Comparison of ENCODE assay signal across 10 cellular contexts in the genomic region with DNA sequence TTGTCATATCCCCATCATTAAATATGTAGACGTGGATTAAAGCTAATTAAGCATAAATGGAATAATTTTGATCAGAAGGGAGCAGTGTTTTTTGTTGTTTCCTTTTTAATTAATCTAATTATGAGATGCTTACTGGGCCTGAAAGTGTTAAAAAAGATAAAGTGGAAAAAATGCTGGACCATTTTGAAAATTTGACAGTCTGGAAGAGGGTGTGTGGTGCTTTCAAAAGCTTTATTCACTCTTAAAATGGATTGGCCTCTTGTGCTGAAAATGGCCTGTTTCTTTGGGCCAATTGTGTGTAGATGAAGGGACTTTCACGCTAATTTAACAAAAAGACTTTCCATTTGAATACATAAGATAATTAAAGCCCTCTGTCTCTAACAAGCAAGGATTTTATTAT. TPM values are rescaled to one million over a fixed set of nuclear protein-coding genes. Genes with fewer than 3 reads are reported as not detected.
A peak's percentile ranks its signal among the peaks of the same experiment; 100 is the strongest.
DNase-seq lines count a peak whose midpoint lies in the region; ATAC-seq, FAIRE-seq and TF ChIP-seq lines count a peak whose summit lies in the region.
"Had no signal": no experiment of that assay in that cellular context is flagged by ENCODE, and none has a peak within 500 bp of the region (broad histone marks: within the 10 kb centered on the region; RNA-seq: fewer than 3 reads in every experiment).

No MANE protein-coding gene starts in this region.

- H3K27me3 Mint-ChIP-seq in activated naive CD4-positive, alpha-beta T cell treated with anti-CD3 and anti-CD28 coated beads, Interleukin-2, amount 50 U/mL, for 24 hours, result no peaks in the 10 kb centered on the region

- H3K9me1 ChIP-seq in K562 (ENCODE audit: control insufficient read depth, insufficient read depth, low read length), result no peaks in the 10 kb centered on the region

- POLR2A ChIA-PET in K562 (lab: Yijun Ruan, JAX), result interaction anchor here (0.6 to 4.5 kb wide), 6 partner anchors 10 to 139 kb away, joined by 3 to 58 read pairs (median 6); no protein-coding TSS in a partner anchor

- DNase-seq in activated naive CD4-positive, alpha-beta T cell (lab: John Stamatoyannopoulos, UW), result no peak
- DNase-seq in K562 (ENCODE audit: extremely low read depth in 1 of 4, low spot score in 3 of 4) (no peak), medulla oblongata (ENCODE audit: extremely low spot score) (peak; percentile 38), upper lobe of left lung (no peak), pancreas (no peak)
- DNase-seq: activated effector memory CD4-positive, alpha-beta T cell treated with Interleukin-2 at 50 U/mL for 16 hours; stimulated activated CD4-positive, alpha-beta T cell treated with anti-CD3 and anti-CD28 coated beads, Interleukin-4, amount 100 ng/mL, for 1 hour had no signal

- in situ Hi-C loops in K562 (cut with MboI), result no loop called here

- intact Hi-C loops in K562 (cut with micrococcal nuclease), result loop anchor here (5.0 kb wide), 3 partner anchors 122 to 168 kb away; a partner anchor contains a TSS
- intact Hi-C loops in pancreas (cut with DNase I), result no loop called here

- peaks cover 76% of the 10 kb centered on the region for H3K79me2 ChIP-seq in K562 (ENCODE audit: control insufficient read depth, insufficient read depth, low read length)

- no peak for TF ChIP-seq CTCF in K562 (IDR thresholded peaks at IDR 0.05 in 2 of 3, conservative IDR thresholded peaks at IDR 0.05 in 1 of 3; ENCODE audit: insufficient read depth in 2 of 3, low read depth in 1 of 3, low read length in 3 of 3)
- no peak for TF ChIP-seq CTCF in upper lobe of left lung (IDR thresholded peaks at IDR 0.05)
- TF ChIP-seq CTCF in pancreas (IDR thresholded peaks at IDR 0.05), result no peak

- 0 out of 2 replicates have a peak, but pooled peaks cover 13% of the 10 kb centered on the region for H4K20me1 ChIP-seq in K562 (replicated peaks; ENCODE audit: control insufficient read depth, insufficient read depth, low read length)

- WGBS in K562 (ENCODE audit: insufficient coverage, low coverage, missing lambda C conversion rate), result 9% methylated on average over 2 of the region's 2 CpGs
- 51 to 56% methylated on average over 2 of the region's 2 CpGs for WGBS in upper lobe of left lung, 2 donors
- 31 to 43% methylated on average over 2 of the region's 2 CpGs for WGBS in pancreas, 2 donors

- peaks cover 3% of the 10 kb centered on the region; the same call in 1 of the 3 replicates for H3K36me3 ChIP-seq in K562 (ENCODE audit: control insufficient read depth, insufficient read depth, low read length)
- H3K36me3 ChIP-seq in upper lobe of left lung, result no peaks in the 10 kb centered on the region
- no peaks in the 10 kb centered on the region for H3K36me3 ChIP-seq in pancreas

- H3K9ac ChIP-seq in K562 (ENCODE audit: insufficient read depth in 1 of 2, low read depth in 2 of 2, low read length in 2 of 2), result peak overlapping the region in 1 of 2 experiments; percentile 98; a peak in 2 of 4 replicates

- H3K4me1 Mint-ChIP-seq in activated naive CD4-positive, alpha-beta T cell treated with anti-CD3 and anti-CD28 coated beads, Interleukin-2, amount 50 U/mL, for 24 hours, result peaks cover 72% of the 10 kb centered on the region

- FAIRE-seq in K562 (lab: Jason Lieb, UNC) (peak; percentile 26), pancreas (lab: Jason Lieb, UNC) (no peak)

- peak overlapping the region; percentile 89 for H3K4me3 Mint-ChIP-seq in activated naive CD4-positive, alpha-beta T cell treated with anti-CD3 and anti-CD28 coated beads, Interleukin-2, amount 50 U/mL, for 24 hours

- no peak overlapping the region for H2AFZ ChIP-seq in K562 (ENCODE audit: low read depth, low read length)

- peak overlapping the region; percentile 68 for H3K4me3 ChIP-seq in K562
- peak overlapping the region in 2 of 4 donors; percentile 62 to 67 for H3K4me3 ChIP-seq in upper lobe of left lung
- H3K4me3 ChIP-seq in pancreas, result peak overlapping the region in 2 of 4 donors; percentile 56 to 68

- H3K36me3 Mint-ChIP-seq in activated naive CD4-positive, alpha-beta T cell treated with anti-CD3 and anti-CD28 coated beads, Interleukin-2, amount 50 U/mL, for 24 hours, result peaks cover 4% of the 10 kb centered on the region

- H3K27me3 ChIP-seq in K562 (ENCODE audit: control insufficient read depth in 2 of 2, insufficient read depth in 2 of 2, low read length in 2 of 2) (no peaks in the 10 kb centered on the region), upper lobe of left lung (no peaks in the 10 kb centered on the region), pancreas (no peaks in the 10 kb centered on the region)

- peak overlapping the region; percentile 93 for H3K27ac ChIP-seq in K562 (ENCODE audit: extremely low read depth, low read depth, low read length)
- H3K27ac ChIP-seq in upper lobe of left lung, result peak overlapping the region; percentile 27 to 89 (median 81)
- peak overlapping the region in 2 of 4 donors; percentile 84 to 86 for H3K27ac ChIP-seq in pancreas

- H3K4me2 ChIP-seq in K562 (ENCODE audit: insufficient read depth, low read length), result peak overlapping the region; percentile 87

- H3K27ac Mint-ChIP-seq in activated naive CD4-positive, alpha-beta T cell treated with anti-CD3 and anti-CD28 coated beads, Interleukin-2, amount 50 U/mL, for 24 hours, result peak overlapping the region; percentile 93

- ATAC-seq in K562 (no peak), upper lobe of left lung (ENCODE audit: low FRiP score in 2 of 2) (no peak), GM19035 (IDR thresholded peaks at IDR 0.05; ENCODE audit: unreplicated experiment) (no peak), pancreas (no peak), GM19463 (IDR thresholded peaks at IDR 0.05; ENCODE audit: unreplicated experiment) (no peak)

- peaks cover 3% of the 10 kb centered on the region for H3K9me3 Mint-ChIP-seq in activated naive CD4-positive, alpha-beta T cell treated with anti-CD3 and anti-CD28 coated beads, Interleukin-2, amount 50 U/mL, for 24 hours

- H3K4me1 ChIP-seq in K562 (replicated peaks in 1 of 2; ENCODE audit: control insufficient read depth in 2 of 2, insufficient read depth in 2 of 2, low read length in 2 of 2), result peaks cover 15 to 38% of the 10 kb centered on the region in 2 experiments; a peak in 4 of 5 replicates
- peaks cover 49 to 80% (median 58%) of the 10 kb centered on the region in 4 donors for H3K4me1 ChIP-seq in upper lobe of left lung
- H3K4me1 ChIP-seq in pancreas, result peaks cover 22 to 59% (median 59%) of the 10 kb centered on the region in 3 donors

- BruUV-seq in K562 (replicated peaks; lab: Mats Ljungman, UMichigan), result no TSS peak

- TF ChIP-seq RAD21 in K562 (CRISPR knock-in tag; conservative IDR thresholded peaks at IDR 0.05 in 1 of 2, IDR thresholded peaks at IDR 0.05 in 1 of 2), result no peak

- no peaks in the 10 kb centered on the region for H3K9me3 ChIP-seq in K562 (replicated peaks; ENCODE audit: control insufficient read depth, insufficient read depth, low read depth, low read length)
- no peaks in the 10 kb centered on the region for H3K9me3 ChIP-seq in upper lobe of left lung
- no peaks in the 10 kb centered on the region for H3K9me3 ChIP-seq in pancreas

- TF ChIP-seq EP300 in K562 (IDR thresholded peaks at IDR 0.05; ENCODE audit: low read length) (no peak), upper lobe of left lung (IDR thresholded peaks at IDR 0.05) (no peak)

- CTCF ChIA-PET in K562 (lab: Yijun Ruan, JAX; ENCODE audit: low intra/inter-chr PET ratio), result no interaction called here

- TF ChIP-seq POLR2A in K562 (conservative IDR thresholded peaks at IDR 0.05), result no peak
- no peak for TF ChIP-seq POLR2A in upper lobe of left lung (IDR thresholded peaks at IDR 0.05)

TF ChIP-seq in K562, 482 proteins besides CTCF, POLR2A, EP300 and RAD21:
- TF ChIP-seq, protein P1, sequence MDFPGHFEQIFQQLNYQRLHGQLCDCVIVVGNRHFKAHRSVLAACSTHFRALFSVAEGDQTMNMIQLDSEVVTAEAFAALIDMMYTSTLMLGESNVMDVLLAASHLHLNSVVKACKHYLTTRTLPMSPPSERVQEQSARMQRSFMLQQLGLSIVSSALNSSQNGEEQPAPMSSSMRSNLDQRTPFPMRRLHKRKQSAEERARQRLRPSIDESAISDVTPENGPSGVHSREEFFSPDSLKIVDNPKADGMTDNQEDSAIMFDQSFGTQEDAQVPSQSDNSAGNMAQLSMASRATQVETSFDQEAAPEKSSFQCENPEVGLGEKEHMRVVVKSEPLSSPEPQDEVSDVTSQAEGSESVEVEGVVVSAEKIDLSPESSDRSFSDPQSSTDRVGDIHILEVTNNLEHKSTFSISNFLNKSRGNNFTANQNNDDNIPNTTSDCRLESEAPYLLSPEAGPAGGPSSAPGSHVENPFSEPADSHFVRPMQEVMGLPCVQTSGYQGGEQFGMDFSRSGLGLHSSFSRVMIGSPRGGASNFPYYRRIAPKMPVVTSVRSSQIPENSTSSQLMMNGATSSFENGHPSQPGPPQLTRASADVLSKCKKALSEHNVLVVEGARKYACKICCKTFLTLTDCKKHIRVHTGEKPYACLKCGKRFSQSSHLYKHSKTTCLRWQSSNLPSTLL (IDR thresholded peaks at IDR 0.05), result no peak
- TF ChIP-seq NFYB (IDR thresholded peaks at IDR 0.05; ENCODE audit: extremely low read depth, insufficient read length) (no peak), ZNF695 (CRISPR knock-in tag; IDR thresholded peaks at IDR 0.05) (no peak)
TF ChIP-seq in K562: peak in this region for 0.

RNA-seq across cellular contexts. Expression of a gene that starts 1.8 kb away (rescaled TPM):
- 39.3 and 85.7 TPM in 2 replicates for total RNA-seq in K562 (2011; cell fraction: chromatin; rRNA removed; ENCODE audit: low replicate concordance)
- 26.1 and 28.3 TPM in 2 replicates for total RNA-seq in K562 (2011; cell fraction: nucleolus; rRNA removed)
- 39.1 and 62.4 TPM in 2 replicates for total RNA-seq in K562 (2011; cell fraction: nucleoplasm; rRNA removed)
- total RNA-seq in K562 (2014; rRNA removed) (7.4 and 11.0 TPM in 2 replicates), K562 (2014; rRNA removed; fragmentation: Illumina TruSeq; extraction: Trizol) (10.8 and 13.7 TPM in 2 replicates), K562 (2015; rRNA removed; fragmentation: Illumina TruSeq; extraction: Trizol) (10.3 and 11.5 TPM in 2 replicates), K562 (2021) (17.6 and 18.8 TPM in 2 replicates), upper lobe of left lung (100 to 1,000 TPM in 1 of 6 donors, 10 to 100 TPM in 5; 18.1 to 106 (median 60.3) TPM), pancreas (10 to 100 TPM; 18.0 to 31.3 (median 22.5) TPM)
- polyA plus RNA-seq in K562 (2011; rRNA removed) (5.8 and 7.4 TPM in 2 replicates), K562 (2014; fragmentation: Illumina TruSeq; extraction: Trizol) (5.3 and 5.8 TPM in 2 replicates), K562 (2014; fragmentation: Nextera tagmentation; extraction: Ambion mirVana) (10 to 100 TPM in 1 of 2 experiments, under 1 TPM in 1; 0.96 to 14.7 TPM), K562 (2014; rRNA removed) (6.9 and 7.3 TPM in 2 replicates), pancreas (10 to 100 TPM in 1 of 2 donors, 1 to 10 TPM in 1; 2.2 to 15.5 TPM)
- polyA plus RNA-seq in K562 (2011; cell fraction: cytosol; rRNA removed), result 6.8 and 7.2 TPM in 2 replicates
- polyA plus RNA-seq in K562 (2011; cell fraction: nucleus; rRNA removed), result 10.6 and 12.9 TPM in 2 replicates
- polyA plus RNA-seq in K562 (2012), result 3.8 and 6.0 TPM in 2 replicates
- 20.1 and 24.7 TPM in 2 replicates for polyA minus RNA-seq in K562 (2011; rRNA and poly(A)+ RNA removed)
- 9.8 and 11.2 TPM in 2 replicates for polyA minus RNA-seq in K562 (2011; cell fraction: cytosol; rRNA and poly(A)+ RNA removed)
- polyA minus RNA-seq in K562 (2011; cell fraction: nucleus; rRNA and poly(A)+ RNA removed), result 13.3 and 30.9 TPM in 2 replicates
